Comparison of ENCODE assay signal across 23 cellular contexts in the genomic region with DNA sequence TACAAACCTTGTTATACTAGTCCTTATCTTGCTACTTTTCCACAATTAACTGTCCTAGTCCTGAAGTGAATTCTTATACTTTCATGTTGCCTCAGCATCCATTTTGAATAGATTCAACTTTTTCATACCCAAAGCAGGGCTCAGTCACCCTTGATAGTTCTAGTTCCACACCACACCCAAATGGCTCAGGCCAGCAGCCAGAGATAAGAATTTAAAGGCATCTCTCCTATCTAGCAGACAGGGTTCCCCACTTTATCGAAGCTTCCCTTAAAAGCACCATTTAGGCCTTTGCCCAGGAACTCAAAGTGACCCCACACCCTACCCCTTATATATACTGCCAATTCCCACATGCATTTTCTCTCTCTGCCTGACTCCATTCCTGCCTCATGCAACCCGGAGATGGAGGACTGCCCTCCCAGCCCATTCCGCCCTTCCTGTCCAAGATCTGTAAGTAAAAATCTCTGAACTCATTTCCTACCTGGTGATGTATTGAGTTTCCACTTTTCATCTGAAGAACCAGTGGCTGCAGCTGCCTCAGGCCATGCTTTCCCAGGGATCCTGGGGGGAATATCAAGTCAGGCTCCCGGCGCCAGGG.
DNase-seq lines count a peak whose midpoint lies in the region; ATAC-seq, FAIRE-seq and TF ChIP-seq lines count a peak whose summit lies in the region.
"Had no signal": no experiment of that assay in that cellular context is flagged by ENCODE, and none has a peak within 500 bp of the region (broad histone marks: within the 10 kb centered on the region; RNA-seq: fewer than 3 reads in every experiment).

No MANE protein-coding gene starts in this region.

- peak overlapping the region; percentile 58 for H3K9ac ChIP-seq in SU-DHL-6 (ENCODE audit: low read length)
- H3K9ac ChIP-seq: parathyroid adenoma had no signal

- H3K27ac ChIP-seq in SU-DHL-6 (ENCODE audit: low read depth, low read length), result peak overlapping the region; percentile 92
- H3K27ac ChIP-seq: colonic mucosa, parathyroid adenoma, vagina, VCaP had no signal

- no peaks in the 10 kb centered on the region for H3K9me3 Mint-ChIP-seq in effector memory CD8-positive, alpha-beta T cell
- H3K9me3 Mint-ChIP-seq in chondrocyte (ENCODE audit: low read depth), result peaks cover 8% of the 10 kb centered on the region
- H3K9me3 Mint-ChIP-seq: activated naive CD8-positive, alpha-beta T cell treated with anti-CD3 and anti-CD28 coated beads for 36 hours; H9 had no signal

- H3K4me3 ChIP-seq in SU-DHL-6 (ENCODE audit: insufficient read depth, low read length, poor library complexity, severe bottlenecking), result peak overlapping the region; percentile 40
- H3K4me3 ChIP-seq: colonic mucosa, vagina had no signal

- no peaks in the 10 kb centered on the region for H4K20me1 ChIP-seq in SU-DHL-6 (ENCODE audit: low read depth, low read length)

- no peaks in the 10 kb centered on the region for H3K36me3 Mint-ChIP-seq in effector memory CD8-positive, alpha-beta T cell (ENCODE audit: insufficient read depth)
- peaks cover 3% of the 10 kb centered on the region for H3K36me3 Mint-ChIP-seq in chondrocyte (ENCODE audit: low read depth)
- H3K36me3 Mint-ChIP-seq: brain had no signal

- no peak overlapping the region for H3K27ac Mint-ChIP-seq in effector memory CD8-positive, alpha-beta T cell
- no peak overlapping the region for H3K27ac Mint-ChIP-seq in chondrocyte (ENCODE audit: unreplicated experiment)
- H3K27ac Mint-ChIP-seq: activated CD8-positive, alpha-beta T cell treated with anti-CD3 and anti-CD28 coated beads, Interleukin-2, amount 10 ng/mL, durations not matched to agents 7 days and 5 days; activated naive CD8-positive, alpha-beta T cell treated with anti-CD3 and anti-CD28 coated beads for 36 hours; brain; naive thymus-derived CD8-positive, alpha-beta T cell had no signal

- H3K9me2 ChIP-seq in SU-DHL-6 (replicated peaks; ENCODE audit: insufficient read depth, low read length), result no peaks in the 10 kb centered on the region

- no peak overlapping the region for H3K4me3 Mint-ChIP-seq in effector memory CD8-positive, alpha-beta T cell
- no peak overlapping the region for H3K4me3 Mint-ChIP-seq in chondrocyte (ENCODE audit: unreplicated experiment)
- H3K4me3 Mint-ChIP-seq: activated CD8-positive, alpha-beta T cell treated with anti-CD3 and anti-CD28 coated beads, Interleukin-2, amount 10 ng/mL, durations not matched to agents 7 days and 5 days; activated naive CD8-positive, alpha-beta T cell treated with anti-CD3 and anti-CD28 coated beads for 36 hours; brain; H9; naive thymus-derived CD8-positive, alpha-beta T cell had no signal

- TF ChIP-seq CTCF in SU-DHL-6 (IDR thresholded peaks at IDR 0.05; ENCODE audit: insufficient read depth, low read length, poor library complexity, severe bottlenecking), result no peak
- TF ChIP-seq CTCF in chondrocyte (IDR thresholded peaks at IDR 0.05), result no peak

- H3K27me3 ChIP-seq in SU-DHL-6 (ENCODE audit: low read length), result no peaks in the 10 kb centered on the region
- H3K27me3 ChIP-seq: colonic mucosa, vagina had no signal

- H3K79me2 ChIP-seq in SU-DHL-6 (ENCODE audit: insufficient read depth, low read length), result peaks cover 98% of the 10 kb centered on the region
- H3K79me2 ChIP-seq: parathyroid adenoma had no signal

- H3K27me3 Mint-ChIP-seq in effector memory CD8-positive, alpha-beta T cell, result peaks cover 9 to 17% of the 10 kb centered on the region in 2 donors
- H3K27me3 Mint-ChIP-seq in chondrocyte (ENCODE audit: low read depth), result peaks cover 40% of the 10 kb centered on the region
- H3K27me3 Mint-ChIP-seq: activated naive CD8-positive, alpha-beta T cell treated with anti-CD3 and anti-CD28 coated beads for 36 hours had no signal

- peak overlapping the region; percentile 83 for H3K4me2 ChIP-seq in SU-DHL-6 (ENCODE audit: low read depth, low read length, poor library complexity, severe bottlenecking)

- peaks cover 82% of the 10 kb centered on the region for H3F3A ChIP-seq in SU-DHL-6 (ENCODE audit: insufficient read depth)

- ATAC-seq in GM19043 (IDR thresholded peaks at IDR 0.05; ENCODE audit: low read depth, unreplicated experiment) (peak; percentile 36), HG02852 (IDR thresholded peaks at IDR 0.05; ENCODE audit: unreplicated experiment) (peak; percentile 42)
- ATAC-seq in effector memory CD8-positive, alpha-beta T cell (replicated peaks), result no peak
- ATAC-seq: activated CD8-positive, alpha-beta T cell treated with anti-CD3 and anti-CD28 coated beads, Interleukin-2, amount 10 ng/mL, durations not matched to agents 7 days and 5 days; naive thymus-derived CD8-positive, alpha-beta T cell had no signal

- FAIRE-seq in urothelium cell line (lab: Jason Lieb, UNC), result peak; percentile 86
- FAIRE-seq: endothelial cell of umbilical vein had no signal

- H3K36me3 ChIP-seq in SU-DHL-6 (ENCODE audit: low read length), result no peaks in the 10 kb centered on the region
- H3K36me3 ChIP-seq: colonic mucosa, vagina had no signal

- peaks cover 7 to 11% of the 10 kb centered on the region in 2 donors for H3K4me1 Mint-ChIP-seq in effector memory CD8-positive, alpha-beta T cell (ENCODE audit: low read depth in 2 of 2)
- no peaks in the 10 kb centered on the region for H3K4me1 Mint-ChIP-seq in chondrocyte (ENCODE audit: low read depth)

- no peaks in the 10 kb centered on the region for H3K9me3 ChIP-seq in SU-DHL-6 (ENCODE audit: insufficient read depth, low read length)
- H3K9me3 ChIP-seq: colonic mucosa, vagina had no signal

- H2AFZ ChIP-seq in SU-DHL-6 (ENCODE audit: low read depth, low read length, severe bottlenecking), result no peak overlapping the region
- H2AFZ ChIP-seq: parathyroid adenoma had no signal

- DNase-seq in urothelium cell line (ENCODE audit: low spot score), result no peak
- no peak for DNase-seq in effector memory CD8-positive, alpha-beta T cell
- DNase-seq in DMS53 (lab: John Stamatoyannopoulos, UW), result no peak
- no peak for DNase-seq in chondrocyte (ENCODE audit: low spot score)
- DNase-seq: activated CD8-positive, alpha-beta T cell treated with anti-CD3 and anti-CD28 coated beads, Interleukin-2, amount 10 ng/mL, durations not matched to agents 7 days and 5 days; activated naive CD8-positive, alpha-beta T cell treated with anti-CD3 and anti-CD28 coated beads for 36 hours; colonic mucosa; COR-L47; H9; islet precursor cell; mammary epithelial cell; naive thymus-derived CD8-positive, alpha-beta T cell; NCI-H1694; stimulated activated CD4-positive, alpha-beta T cell treated with anti-CD3 and anti-CD28 coated beads, Interleukin-2, amount 100 ng/mL, for 48 hours; substantia nigra had no signal
